ENCODE assay signal across 16 cellular contexts in genomic region chr1:236851871-236852270, GRCh38. TPM values are rescaled to one million over a fixed set of nuclear protein-coding genes. Genes with fewer than 3 reads are reported as not detected.
DNase-seq lines count a peak whose midpoint lies in the region; ATAC-seq and TF ChIP-seq lines count a peak whose summit lies in the region.
"Had no signal": no experiment of that assay in that cellular context is flagged by ENCODE, and none has a peak within 500 bp of the region (broad histone marks: within the 10 kb centered on the region; RNA-seq: fewer than 3 reads in every experiment).

No MANE protein-coding gene starts in this region.

- 80% methylated on average over 1 of the region's 3 CpGs; no CpG with 5 or more reads in 1 of the 2 experiments for WGBS in IMR-90 (ENCODE audit: extremely low coverage in 2 of 2, insufficient read length in 1 of 2), 2 experiments

- no peaks in the 10 kb centered on the region; a peak in 2 of 4 replicates for H3K79me1 ChIP-seq in IMR-90 (ENCODE audit: low read depth in 1 of 2, low read length in 2 of 2)

- H3K27ac ChIP-seq in IMR-90 (ENCODE audit: insufficient read depth, low read length) (no peak overlapping the region), foreskin keratinocyte (no peak overlapping the region)
- H3K27ac ChIP-seq: A549, C4-2B had no signal

- no peaks in the 10 kb centered on the region for H3K27me3 ChIP-seq in IMR-90 (ENCODE audit: control insufficient read depth, insufficient read depth, low read length)
- no peaks in the 10 kb centered on the region for H3K27me3 ChIP-seq in foreskin keratinocyte
- H3K27me3 ChIP-seq: BE2C had no signal

- ATAC-seq in IMR-90 (ENCODE audit: low read depth) (no peak), T-helper 17 cell (no peak), foreskin keratinocyte (peak; percentile 24)
- no peak for ATAC-seq in stimulated activated naive B cell treated with anti-CD40 and anti-IgM and Interleukin-4, amounts not matched to agents 10 μg/mL and 1 μg/mL and 100 μg/mL, for 72 hours (replicated peaks)
- ATAC-seq: A549; CD8-positive, alpha-beta T cell had no signal

- no peak overlapping the region for H3K23ac ChIP-seq in IMR-90 (ENCODE audit: low read depth, low read length)

- POLR2A ChIA-PET in IMR-90 (lab: Charles Lee; ENCODE audit: unreplicated experiment), result no interaction called here

- TF ChIP-seq CTCF in IMR-90 (conservative IDR thresholded peaks at IDR 0.05; ENCODE audit: low read depth, low read length) (no peak), foreskin keratinocyte (conservative IDR thresholded peaks at IDR 0.05) (no peak)

- no peak overlapping the region for H2BK5ac ChIP-seq in IMR-90 (ENCODE audit: low read depth, low read length, poor library complexity, severe bottlenecking)

- H2BK120ac ChIP-seq in IMR-90 (ENCODE audit: low read depth, low read length), result no peak overlapping the region; the same call in 1 of the 2 replicates

- H2AFZ ChIP-seq in IMR-90 (replicated peaks; ENCODE audit: low read length, poor library complexity), result no peak overlapping the region

- no peaks in the 10 kb centered on the region; the same call in 1 of the 2 replicates for H4K20me1 ChIP-seq in IMR-90 (ENCODE audit: insufficient read depth, low read length)

- no peak overlapping the region; a peak in 1 of 4 replicates for H4K8ac ChIP-seq in IMR-90 (ENCODE audit: low read depth in 2 of 2, low read length in 2 of 2)

- no peak overlapping the region for H2AK9ac ChIP-seq in IMR-90 (replicated peaks; ENCODE audit: low read depth, low read length, poor library complexity)

- dilution Hi-C loops in IMR-90 (cut with HindIII; ENCODE audit: low sequenced_read_pairs, unreplicated experiment), result no loop called here

- no peaks in the 10 kb centered on the region for H3K9me3 ChIP-seq in IMR-90 (ENCODE audit: control insufficient read depth, insufficient read depth, low read length)
- H3K9me3 ChIP-seq in T-helper 17 cell (ENCODE audit: control insufficient read depth, low read length, poor library complexity, severe bottlenecking), result no peaks in the 10 kb centered on the region
- H3K9me3 ChIP-seq: A549, BE2C had no signal

- H3K27me3 Mint-ChIP-seq in T-helper 17 cell, result no peaks in the 10 kb centered on the region
- no peaks in the 10 kb centered on the region for H3K27me3 Mint-ChIP-seq in stimulated activated naive B cell treated with anti-CD40 and anti-IgM and Interleukin-4, amounts not matched to agents 10 μg/mL and 1 μg/mL and 100 μg/mL, for 72 hours

- H4K5ac ChIP-seq in IMR-90 (ENCODE audit: low read depth, low read length), result no peak overlapping the region

- H3K9me1 ChIP-seq in IMR-90 (ENCODE audit: insufficient read depth, low read length), result no peaks in the 10 kb centered on the region

- in situ Hi-C loops in IMR-90 (cut with MboI; ENCODE audit: low sequenced_read_pairs), result no loop called here

- no peak overlapping the region for H3K4me2 ChIP-seq in IMR-90 (ENCODE audit: low read depth, low read length)
- H3K4me2 ChIP-seq: A549 had no signal

- H2BK20ac ChIP-seq in IMR-90 (ENCODE audit: low read depth, low read length), result no peak overlapping the region; the same call in 1 of the 2 replicates

- TF ChIP-seq POLR2A in IMR-90 (IDR thresholded peaks at IDR 0.05; ENCODE audit: low read depth, low read length), result no peak

- no TSS peak for BruUV-seq in IMR-90 (replicated peaks; lab: Mats Ljungman, UMichigan)

- no peak overlapping the region for H3K14ac ChIP-seq in IMR-90 (replicated peaks; ENCODE audit: low read depth, low read length)

- peaks cover 7% of the 10 kb centered on the region for H3K4me1 Mint-ChIP-seq in T-helper 17 cell
- H3K4me1 Mint-ChIP-seq in stimulated activated naive B cell treated with anti-CD40 and anti-IgM and Interleukin-4, amounts not matched to agents 10 μg/mL and 1 μg/mL and 100 μg/mL, for 72 hours, result peaks cover 0 to 4% of the 10 kb centered on the region in 2 donors

- DNase-seq in ELR (ENCODE audit: low read depth) (peak; percentile 47), IMR-90 (peak; percentile 28), T-helper 17 cell (no peak), foreskin keratinocyte (no peak), DMS153 (lab: John Stamatoyannopoulos, UW) (no peak), NCI-H82 treated with DMSO at 0.1 percent for 48 hours (lab: John Stamatoyannopoulos, UW; ENCODE audit: unreplicated experiment) (no peak), NCI-H128 (lab: John Stamatoyannopoulos, UW; ENCODE audit: unreplicated experiment) (no peak)
- no peak for DNase-seq in stimulated activated naive B cell treated with anti-CD40 and anti-IgM and Interleukin-4, amounts not matched to agents 10 μg/mL and 1 μg/mL and 100 μg/mL, for 72 hours
- DNase-seq: BE2C; CD8-positive, alpha-beta T cell; COR-L47; DND-41; GOT3; H9 had no signal

- H2AK5ac ChIP-seq in IMR-90 (ENCODE audit: low read depth, low read length), result no peak overlapping the region

- intact Hi-C loops in IMR-90 (cut with micrococcal nuclease), result no loop called here

- H3K56ac ChIP-seq in IMR-90 (ENCODE audit: extremely low read depth, insufficient read depth, low read length), result no peak overlapping the region

- no peak for TF ChIP-seq RAD21 in IMR-90 (IDR thresholded peaks at IDR 0.05; ENCODE audit: low read length)

- H3K36me3 Mint-ChIP-seq in T-helper 17 cell (ENCODE audit: low read depth), result peaks cover 14% of the 10 kb centered on the region
- H3K36me3 Mint-ChIP-seq in stimulated activated naive B cell treated with anti-CD40 and anti-IgM and Interleukin-4, amounts not matched to agents 10 μg/mL and 1 μg/mL and 100 μg/mL, for 72 hours, result peaks cover 40 to 64% of the 10 kb centered on the region in 2 donors

- H3K4me3 Mint-ChIP-seq in T-helper 17 cell, result peak overlapping the region; percentile 15
- H3K4me3 Mint-ChIP-seq in stimulated activated naive B cell treated with anti-CD40 and anti-IgM and Interleukin-4, amounts not matched to agents 10 μg/mL and 1 μg/mL and 100 μg/mL, for 72 hours, result no peak overlapping the region
- H3K4me3 Mint-ChIP-seq: CD8-positive, alpha-beta T cell; H9 had no signal

- H3K4me1 ChIP-seq in IMR-90 (ENCODE audit: control insufficient read depth, insufficient read depth, low read length) (peaks cover 7% of the 10 kb centered on the region), foreskin keratinocyte (peaks cover 10% of the 10 kb centered on the region)
- H3K4me1 ChIP-seq: A549 had no signal

- H3K9me3 Mint-ChIP-seq in stimulated activated naive B cell treated with anti-CD40 and anti-IgM and Interleukin-4, amounts not matched to agents 10 μg/mL and 1 μg/mL and 100 μg/mL, for 72 hours, result peaks cover 0 to 2% of the 10 kb centered on the region in 2 donors
- H3K9me3 Mint-ChIP-seq: CD8-positive, alpha-beta T cell; H9 had no signal

- H3K36me3 ChIP-seq in IMR-90 (ENCODE audit: control insufficient read depth, insufficient read depth, low read length), result peaks cover 20% of the 10 kb centered on the region

- no peak overlapping the region for H3K4me3 ChIP-seq in IMR-90 (ENCODE audit: insufficient read depth, low read depth, low read length)
- H3K4me3 ChIP-seq: A549 had no signal

- H3K4ac ChIP-seq in IMR-90 (ENCODE audit: low read depth, low read length), result no peak overlapping the region

- CTCF ChIA-PET in IMR-90 (lab: Yijun Ruan, JAX), result no interaction called here

- H4K91ac ChIP-seq in IMR-90 (ENCODE audit: insufficient read depth, low read depth, low read length), result no peak overlapping the region

- H3K27ac Mint-ChIP-seq in T-helper 17 cell, result no peak overlapping the region
- no peak overlapping the region for H3K27ac Mint-ChIP-seq in stimulated activated naive B cell treated with anti-CD40 and anti-IgM and Interleukin-4, amounts not matched to agents 10 μg/mL and 1 μg/mL and 100 μg/mL, for 72 hours
- H3K27ac Mint-ChIP-seq: CD8-positive, alpha-beta T cell; H9 had no signal

- H3K18ac ChIP-seq in IMR-90 (ENCODE audit: low read depth, low read length), result no peak overlapping the region

- H2BK15ac ChIP-seq in IMR-90 (ENCODE audit: low read depth, low read length), result no peak overlapping the region

- no peak overlapping the region for H3K9ac ChIP-seq in IMR-90 (ENCODE audit: low read depth, low read length)

TF ChIP-seq in IMR-90, 13 proteins besides CTCF, POLR2A, EP300 and RAD21:
- TF ChIP-seq FOS (IDR thresholded peaks at IDR 0.05; ENCODE audit: low read depth, low read length) (no peak), MXI1 (IDR thresholded peaks at IDR 0.05; ENCODE audit: borderline replicate concordance, low read depth, low read length) (no peak), USF2 (IDR thresholded peaks at IDR 0.05; ENCODE audit: low read depth, low read length) (no peak), SMC3 (IDR thresholded peaks at IDR 0.05; ENCODE audit: low read depth, low read length) (no peak), RCOR1 (IDR thresholded peaks at IDR 0.05; ENCODE audit: insufficient replicate concordance, low read length) (no peak), CHD1 (IDR thresholded peaks at IDR 0.05; ENCODE audit: low read depth, low read length) (no peak), MAFK (IDR thresholded peaks at IDR 0.05; ENCODE audit: low read depth, low read length) (no peak)

RNA-seq across cellular contexts. Expression of gene MTR, which starts 56.8 kb away (rescaled TPM):
- 31.0 and 32.8 TPM in 2 replicates for total RNA-seq in IMR-90 (2012; rRNA removed)
- 5.9 and 7.7 TPM in 2 replicates for polyA plus RNA-seq in IMR-90 (2012; rRNA removed)
- 2.0 TPM in 2 replicates for polyA plus RNA-seq in IMR-90 (2012; cell fraction: cytosol; rRNA removed)
- 5.1 and 14.0 TPM in 2 replicates for polyA plus RNA-seq in IMR-90 (2012; cell fraction: nucleus; rRNA removed; ENCODE audit: low replicate concordance)
- total RNA-seq in T-helper 17 cell, result 10 to 100 TPM; 45.8 to 52.0 TPM
- total RNA-seq in foreskin keratinocyte, result 18.6 and 22.8 TPM in 2 replicates
- 2.6 and 2.8 TPM in 2 replicates for polyA plus RNA-seq in foreskin keratinocyte

Comparison
In these comparisons a context has a peak if more than half of its experiments do, and no peak if none do; other contexts are left out.
1. DNase-seq: peak in ELR (single experiment) and IMR-90 (single experiment); none in T-helper 17 cell (0 of 3), foreskin keratinocyte (0 of 2), DMS153 (single experiment), NCI-H82 treated with DMSO at 0.1 percent for 48 hours (single experiment), stimulated activated naive B cell treated with anti-CD40 and anti-IgM and Interleukin-4, amounts not matched to agents 10 μg/mL and 1 μg/mL and 100 μg/mL, for 72 hours (single experiment) and NCI-H128 (single experiment).